8 cellular contexts compared by ENCODE assay signal in the genomic region with DNA sequence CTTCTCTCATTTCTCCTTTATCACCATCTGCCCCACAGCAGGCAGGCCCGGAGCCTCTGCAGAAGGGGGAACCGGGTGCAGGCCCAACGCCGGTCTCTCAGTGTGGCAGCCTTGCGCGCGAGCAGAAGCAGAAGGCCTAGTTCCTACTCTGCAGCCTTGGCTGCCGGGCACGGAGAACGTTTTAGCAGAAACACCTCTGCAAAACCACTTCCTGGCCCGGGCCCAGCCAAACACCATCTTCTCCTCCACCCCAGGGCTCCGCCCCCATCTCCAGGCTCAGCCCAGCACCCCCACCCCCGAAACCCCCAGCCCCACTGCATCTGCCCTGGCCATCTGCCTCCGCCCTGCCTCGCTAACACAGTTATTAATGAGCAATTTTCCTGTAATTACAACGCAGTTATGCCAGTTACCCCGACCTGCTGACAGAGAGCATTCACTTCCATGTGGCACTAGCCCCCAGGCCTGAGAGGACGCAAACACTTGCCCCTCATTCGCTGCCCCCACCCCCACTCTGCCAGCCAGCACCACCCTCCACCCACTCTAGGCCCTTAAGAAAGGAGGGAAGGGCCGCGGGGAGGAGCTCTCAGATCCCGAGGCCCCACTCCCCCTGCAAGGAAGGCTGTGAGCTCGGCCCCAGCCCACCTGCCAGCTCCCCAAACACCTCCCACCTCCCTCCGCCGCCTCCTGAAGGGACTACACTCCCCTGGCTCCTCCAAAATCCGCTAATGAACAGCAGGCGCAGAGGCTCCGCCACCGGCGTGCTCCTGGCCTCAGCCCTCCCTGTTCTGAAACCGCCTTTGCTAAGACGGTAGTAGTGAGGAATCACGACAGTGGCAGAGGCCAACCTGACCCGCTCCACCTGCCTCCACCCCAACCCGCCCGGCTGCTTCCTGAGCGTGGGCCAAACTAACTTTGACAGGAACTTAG. TPM values are rescaled to one million over a fixed set of nuclear protein-coding genes. Genes with fewer than 3 reads are reported as not detected.
DNase-seq lines count a peak whose midpoint lies in the region; ATAC-seq, FAIRE-seq and TF ChIP-seq lines count a peak whose summit lies in the region.

No MANE protein-coding gene starts in this region.

- H3K36me3 ChIP-seq in PC-3 (ENCODE audit: low read depth, low read length): no peaks in the 10 kb centered on the region
- no peaks in the 10 kb centered on the region for H3K36me3 ChIP-seq in iPS-20b (ENCODE audit: insufficient read depth, low read depth, low read length)

- BruUV-seq in PC-3 (replicated peaks; lab: Mats Ljungman, UMichigan): TSS peak; percentile 95

- peak overlapping the region; percentile 17 for H3K27ac ChIP-seq in PC-3 (ENCODE audit: low read length)
- no peak overlapping the region for H3K27ac ChIP-seq in iPS-20b (ENCODE audit: low read length)

- no peaks in the 10 kb centered on the region for H4K20me1 ChIP-seq in PC-3 (ENCODE audit: low read length)

- H3K4me3 ChIP-seq in PC-3 (ENCODE audit: low read length) (peak overlapping the region; percentile 58), iPS-20b (ENCODE audit: low read length) (peak overlapping the region; percentile 80)

- H2AFZ ChIP-seq in PC-3 (ENCODE audit: low read length): peak overlapping the region; percentile 72

- no peaks in the 10 kb centered on the region for H3K9me2 ChIP-seq in PC-3 (replicated peaks; ENCODE audit: low read length)

- TF ChIP-seq CTCF in D721Med (IDR thresholded peaks at IDR 0.05; ENCODE audit: insufficient read depth, missing control alignments) (no peak), PC-3 (conservative IDR thresholded peaks at IDR 0.05; ENCODE audit: low read depth, low read length) (no peak)

- peak; percentile 87 for DNase-seq in D721Med (ENCODE audit: insufficient read length, low spot score)
- DNase-seq in PC-3: no peak
- peak; percentile 71 for DNase-seq in activated gamma-delta T cell treated with anti-CD3 and anti-CD28 coated beads, Interleukin-2, amount 50 U/mL, for 16 hours (ENCODE audit: low read depth)
- peak; percentile 55 to 75 (median 62) for DNase-seq in stimulated activated CD4-positive, alpha-beta T cell treated with anti-CD3 and anti-CD28 coated beads, TNF-alpha, amount 100 ng/mL, for 4 hours (ENCODE audit: low read depth in 3 of 3)
- no peak for DNase-seq in NCI-H2029 treated with DMSO at 0.1 percent for 48 hours (lab: John Stamatoyannopoulos, UW)
- DNase-seq in HK-2 (ENCODE audit: unreplicated experiment): no peak

- no peaks in the 10 kb centered on the region; the same call in 1 of the 2 replicates for H3K4me1 ChIP-seq in PC-3 (ENCODE audit: insufficient read depth, low read length)
- H3K4me1 ChIP-seq in iPS-20b (ENCODE audit: insufficient read depth, low read length): no peaks in the 10 kb centered on the region

- POLR2A ChIA-PET in PC-3 (lab: Charles Lee; ENCODE audit: unreplicated experiment): no interaction called here

- H3F3A ChIP-seq in PC-3 (ENCODE audit: low read length, unreplicated experiment): no peaks in the 10 kb centered on the region

- H3K27me3 ChIP-seq in PC-3 (ENCODE audit: low read length) (no peaks in the 10 kb centered on the region), iPS-20b (ENCODE audit: insufficient read depth, low read length) (peaks cover 78% of the 10 kb centered on the region)

- ATAC-seq in GM21825 (IDR thresholded peaks at IDR 0.05; ENCODE audit: unreplicated experiment) (peak; percentile 38), PC-3 (peak; percentile 70)

- no peaks in the 10 kb centered on the region for H3K79me2 ChIP-seq in PC-3 (ENCODE audit: low read length)

- CTCF ChIA-PET in PC-3 (lab: Charles Lee): no interaction called here

- no peak for FAIRE-seq in D721Med (lab: Jason Lieb, UNC)

- H3K9me3 ChIP-seq in PC-3 (ENCODE audit: low read length): no peaks in the 10 kb centered on the region
- peaks cover 5% of the 10 kb centered on the region; the same call in 1 of the 2 replicates for H3K9me3 ChIP-seq in iPS-20b (ENCODE audit: insufficient read depth, low read depth, low read length)

- H3K9ac ChIP-seq in PC-3 (ENCODE audit: low read length) (peak overlapping the region; percentile 51), iPS-20b (ENCODE audit: low read depth, low read length) (peak overlapping the region; percentile 78; the same call in 1 of the 2 replicates)

- intact Hi-C loops in PC-3 (cut with micrococcal nuclease): no loop called here

- peak overlapping the region; percentile 73 for H3K4me2 ChIP-seq in PC-3 (ENCODE audit: low read length)

RNA-seq across cellular contexts. Expression of gene FBRSL1, which starts 44.7 kb away (rescaled TPM):
- 45.3 and 62.3 TPM in 2 replicates for total RNA-seq in PC-3 (2014; rRNA removed)

Comparison
In these comparisons a context has a peak if more than half of its experiments do, and no peak if none do; other contexts are left out.
1. DNase-seq: peak in D721Med (single experiment), activated gamma-delta T cell treated with anti-CD3 and anti-CD28 coated beads, Interleukin-2, amount 50 U/mL, for 16 hours (single experiment) and stimulated activated CD4-positive, alpha-beta T cell treated with anti-CD3 and anti-CD28 coated beads, TNF-alpha, amount 100 ng/mL, for 4 hours (3 of 3); none in PC-3 (single experiment), NCI-H2029 treated with DMSO at 0.1 percent for 48 hours (single experiment) and HK-2 (single experiment).